8 cellular contexts compared by ENCODE assay signal in genomic region chr17:49217651-49218413, GRCh38. TPM values are rescaled to one million over a fixed set of nuclear protein-coding genes. Genes with fewer than 3 reads are reported as not detected.
DNase-seq lines count a peak whose midpoint lies in the region; ATAC-seq and TF ChIP-seq lines count a peak whose summit lies in the region.

No MANE protein-coding gene starts in this region.

- H3K36me3 ChIP-seq in OCI-LY7 (ENCODE audit: insufficient read depth, low read length) (peaks cover 73% of the 10 kb centered on the region), osteoblast (ENCODE audit: insufficient read depth, low read length) (no peaks in the 10 kb centered on the region)

- H4K20me1 ChIP-seq in OCI-LY7 (ENCODE audit: insufficient read depth, low read length) (peaks cover 3% of the 10 kb centered on the region; the same call in 1 of the 2 replicates), osteoblast (ENCODE audit: insufficient read depth, low read length) (no peaks in the 10 kb centered on the region)

- no peaks in the 10 kb centered on the region for H3K9me3 Mint-ChIP-seq in activated naive CD4-positive, alpha-beta T cell treated with anti-CD3 and anti-CD28 coated beads, Interleukin-2, amount 50 U/mL, for 72 hours

- CTCF ChIA-PET in OCI-LY7 (lab: Charles Lee; ENCODE audit: unreplicated experiment): interaction anchor here (1.4 kb wide), 1 partner anchor 9 kb away, joined by 3 read pairs; no protein-coding TSS in a partner anchor

- peak; percentile 90 for DNase-seq in CD1c-positive myeloid dendritic cell (ENCODE audit: extremely low spot score)
- peak; percentile 46 for DNase-seq in OCI-LY7 (ENCODE audit: low spot score)
- peak in 1 of 2 donors; percentile 67 for DNase-seq in activated naive CD4-positive, alpha-beta T cell treated with anti-CD3 and anti-CD28 coated beads, Interleukin-2, amount 50 U/mL, for 72 hours (ENCODE audit: low spot score in 2 of 2)
- DNase-seq in osteoblast (ENCODE audit: insufficient read length, low spot score, missing footprints): peak; percentile 82
- DNase-seq in superior temporal gyrus (ENCODE audit: extremely low spot score): no peak
- no peak for DNase-seq in DMS53 (lab: John Stamatoyannopoulos, UW)

- BruUV-seq in OCI-LY7 (replicated peaks; lab: Mats Ljungman, UMichigan): no TSS peak

- no peaks in the 10 kb centered on the region for H3K9me2 ChIP-seq in OCI-LY7 (ENCODE audit: insufficient read depth, low read length)

- POLR2A ChIA-PET in OCI-LY7 (lab: Charles Lee): interaction anchor here (0.6 to 0.8 kb wide), 2 partner anchors 20 to 524 kb away, joined by 3 to 5 read pairs; no protein-coding TSS in a partner anchor

- peaks cover 8% of the 10 kb centered on the region for H3K27me3 ChIP-seq in osteoblast (ENCODE audit: insufficient read depth, low read length)

- peak overlapping the region; percentile 95 for H3K4me2 ChIP-seq in OCI-LY7 (ENCODE audit: low read length)
- no peak overlapping the region for H3K4me2 ChIP-seq in osteoblast (ENCODE audit: insufficient read depth, low read length)

- H3K36me3 Mint-ChIP-seq in activated naive CD4-positive, alpha-beta T cell treated with anti-CD3 and anti-CD28 coated beads, Interleukin-2, amount 50 U/mL, for 72 hours: peaks cover 14 to 56% of the 10 kb centered on the region in 2 donors

- H3K9me3 ChIP-seq in OCI-LY7 (ENCODE audit: low read length): no peaks in the 10 kb centered on the region
- H3K9me3 ChIP-seq in osteoblast (ENCODE audit: low read depth, low read length): no peaks in the 10 kb centered on the region

- H3K79me2 ChIP-seq in OCI-LY7 (ENCODE audit: insufficient read depth, low read depth, low read length) (peaks cover 32% of the 10 kb centered on the region), osteoblast (ENCODE audit: insufficient read depth, low read length) (no peaks in the 10 kb centered on the region)

- intact Hi-C loops in OCI-LY7 (cut with micrococcal nuclease; ENCODE audit: unreplicated experiment): loop anchor here (10.0 kb wide), 2 partner anchors 457 to 527 kb away; partner anchors contain the start of gene SPOP

- H2AFZ ChIP-seq in OCI-LY7 (ENCODE audit: low read length) (no peak overlapping the region), osteoblast (ENCODE audit: low read length) (no peak overlapping the region)

- ATAC-seq in GM21381 (IDR thresholded peaks at IDR 0.05; ENCODE audit: unreplicated experiment): peak; percentile 43
- ATAC-seq in activated naive CD4-positive, alpha-beta T cell treated with anti-CD3 and anti-CD28 coated beads, Interleukin-2, amount 50 U/mL, for 72 hours: peak; percentile 68 to 81
- ATAC-seq in HG02610 (IDR thresholded peaks at IDR 0.05; ENCODE audit: unreplicated experiment): no peak

- peak overlapping the region; percentile 5 to 80 for H3K27ac Mint-ChIP-seq in activated naive CD4-positive, alpha-beta T cell treated with anti-CD3 and anti-CD28 coated beads, Interleukin-2, amount 50 U/mL, for 72 hours

- H3K4me1 ChIP-seq in OCI-LY7 (ENCODE audit: insufficient read depth, low read length, poor library complexity, severe bottlenecking) (peaks cover 69% of the 10 kb centered on the region), osteoblast (ENCODE audit: insufficient read depth, low read length) (no peaks in the 10 kb centered on the region)

- H3K4me3 ChIP-seq in OCI-LY7 (ENCODE audit: low read depth, low read length, poor library complexity, severe bottlenecking) (peak overlapping the region; percentile 25), osteoblast (ENCODE audit: insufficient read depth, low read length) (no peak overlapping the region)

- peak overlapping the region; percentile 57 for H3K27ac ChIP-seq in OCI-LY7 (ENCODE audit: low read depth, low read length, poor library complexity, severe bottlenecking)
- H3K27ac ChIP-seq in osteoblast (ENCODE audit: low read depth, low read length): no peak overlapping the region

- no peak for TF ChIP-seq CTCF in OCI-LY7 (conservative IDR thresholded peaks at IDR 0.05; ENCODE audit: low read length)
- no peak for TF ChIP-seq CTCF in osteoblast (IDR thresholded peaks at IDR 0.05; ENCODE audit: extremely low read depth, low read depth, low read length)

RNA-seq across cellular contexts. Expression of gene ABI3, which starts 7.3 kb away (rescaled TPM):
- 16.8 and 24.0 TPM in 2 replicates for total RNA-seq in OCI-LY7 (2014; rRNA removed; shearing (Covaris generic))
- total RNA-seq in OCI-LY7 (2022): 23.6 and 29.5 TPM in 2 replicates
- total RNA-seq in activated naive CD4-positive, alpha-beta T cell treated with anti-CD3 and anti-CD28 coated beads, Interleukin-2, amount 50 U/mL, for 72 hours: 10 to 100 TPM; 35.3 to 41.5 TPM
- total RNA-seq in osteoblast: under 0.01 and 0.36 TPM in 2 replicates

RNA-seq across cellular contexts. Expression of gene GNGT2, which starts 7.5 kb away (rescaled TPM):
- 13.3 and 15.4 TPM in 2 replicates for total RNA-seq in OCI-LY7 (2014; rRNA removed; shearing (Covaris generic))
- total RNA-seq in OCI-LY7 (2022) (32.6 and 33.4 TPM in 2 replicates), osteoblast (not detected in 2 replicates)
- total RNA-seq in activated naive CD4-positive, alpha-beta T cell treated with anti-CD3 and anti-CD28 coated beads, Interleukin-2, amount 50 U/mL, for 72 hours: 10 to 100 TPM; 37.5 to 40.2 TPM

RNA-seq across cellular contexts. Expression of gene PHOSPHO1, which starts 12.8 kb away (rescaled TPM):
- total RNA-seq in OCI-LY7 (2014; rRNA removed; shearing (Covaris generic)): not detected in 2 replicates
- total RNA-seq in OCI-LY7 (2022): not detected in 2 replicates
- total RNA-seq in activated naive CD4-positive, alpha-beta T cell treated with anti-CD3 and anti-CD28 coated beads, Interleukin-2, amount 50 U/mL, for 72 hours: not detected
- 0.29 and 0.36 TPM in 2 replicates for total RNA-seq in osteoblast

Comparison
In these comparisons a context has a peak if more than half of its experiments do, and no peak if none do; other contexts are left out.
1. DNase-seq: peak in CD1c-positive myeloid dendritic cell (single experiment), OCI-LY7 (single experiment) and osteoblast (single experiment); none in superior temporal gyrus (single experiment) and DMS53 (single experiment).
2. RNA of gene ABI3, which starts 7.3 kb away (total RNA-seq): 35.3 to 41.5 TPM in activated naive CD4-positive, alpha-beta T cell treated with anti-CD3 and anti-CD28 coated beads, Interleukin-2, amount 50 U/mL, for 72 hours and 16.8 to 29.5 TPM in OCI-LY7; under 0.01 to 0.36 TPM in osteoblast; every median in the first group is over 10 times any median in the second.
3. RNA of gene GNGT2, which starts 7.5 kb away (total RNA-seq): 37.5 to 40.2 TPM in activated naive CD4-positive, alpha-beta T cell treated with anti-CD3 and anti-CD28 coated beads, Interleukin-2, amount 50 U/mL, for 72 hours and 13.3 to 33.4 TPM in OCI-LY7; not detected in osteoblast; every median in the first group is over 10 times any median in the second.